In the genomic region with DNA sequence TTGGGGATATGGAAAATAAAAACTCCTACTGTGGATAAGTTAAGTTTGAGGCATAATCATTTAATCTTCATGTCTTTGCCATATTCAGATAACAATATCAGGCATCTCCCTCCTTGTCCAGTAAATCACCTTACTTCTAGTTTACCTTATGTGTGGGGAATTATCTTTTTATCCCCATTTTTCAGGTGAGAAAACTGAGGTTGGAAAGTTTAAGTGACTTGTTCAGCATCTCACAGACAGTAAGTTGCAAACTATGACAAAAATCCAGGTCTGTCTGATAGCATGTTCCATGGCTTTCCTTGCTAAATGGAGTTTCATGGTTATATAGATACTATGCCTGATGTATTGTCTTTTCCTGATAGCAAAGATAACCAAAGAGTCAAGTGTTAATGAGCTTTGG, we compare ENCODE assay signal across 24 cellular contexts.
A peak's percentile ranks its signal among the peaks of the same experiment; 100 is the strongest.
DNase-seq lines count a peak whose midpoint lies in the region; ATAC-seq, FAIRE-seq and TF ChIP-seq lines count a peak whose summit lies in the region.
"Had no signal": no experiment of that assay in that cellular context is flagged by ENCODE, and none has a peak within 500 bp of the region (broad histone marks: within the 10 kb centered on the region; RNA-seq: fewer than 3 reads in every experiment).

No MANE protein-coding gene starts in this region.

- no peak for FAIRE-seq in K562 (lab: Jason Lieb, UNC)
- FAIRE-seq: GM12892, GM19239 had no signal

- BruUV-seq in K562 (replicated peaks; lab: Mats Ljungman, UMichigan), result no TSS peak

- H4K20me1 ChIP-seq in K562 (replicated peaks; ENCODE audit: control insufficient read depth, insufficient read depth, low read length), result no peaks in the 10 kb centered on the region

- no peak overlapping the region for H3K27ac ChIP-seq in K562 (ENCODE audit: extremely low read depth, low read depth, low read length)
- H3K27ac ChIP-seq in uterus, result peak overlapping the region; percentile 50 to 69
- H3K27ac ChIP-seq: SJSA1 had no signal

- CTCF ChIA-PET in K562 (lab: Yijun Ruan, JAX; ENCODE audit: low intra/inter-chr PET ratio), result no interaction called here

- no peaks in the 10 kb centered on the region for H3K27me3 Mint-ChIP-seq in activated naive CD8-positive, alpha-beta T cell
- no peaks in the 10 kb centered on the region for H3K27me3 Mint-ChIP-seq in activated naive CD8-positive, alpha-beta T cell treated with anti-CD3 and anti-CD28 coated beads for 36 hours
- H3K27me3 Mint-ChIP-seq in T-helper 17 cell, result no peaks in the 10 kb centered on the region
- H3K27me3 Mint-ChIP-seq: IgD-negative memory B cell had no signal

- no peak for DNase-seq in activated naive CD8-positive, alpha-beta T cell treated with anti-CD3 and anti-CD28 coated beads for 36 hours
- DNase-seq in T-helper 17 cell, result no peak
- no peak for DNase-seq in K562 (ENCODE audit: extremely low read depth in 1 of 4, low spot score in 3 of 4)
- DNase-seq in uterus, result no peak
- no peak for DNase-seq in anterior cingulate cortex (lab: John Stamatoyannopoulos, UW)
- DNase-seq: BE2C, Calu3, DMS79 treated with DMSO at 0.1 percent for 48 hours, GF-D8, NCI-H1048, NCI-H1417 treated with DMSO at 0.1 percent for 48 hours, NCI-H1694 treated with DMSO at 0.1 percent for 48 hours, NCI-H2081, NCI-H526 treated with DMSO at 0.1 percent for 48 hours, Right ventricle myocardium superior, RPMI8226 had no signal

- H2AFZ ChIP-seq in K562 (ENCODE audit: low read depth, low read length), result no peak overlapping the region

- H3K9me3 ChIP-seq in T-helper 17 cell (ENCODE audit: control insufficient read depth, low read length, poor library complexity, severe bottlenecking) (no peaks in the 10 kb centered on the region), K562 (replicated peaks; ENCODE audit: control insufficient read depth, insufficient read depth, low read depth, low read length) (no peaks in the 10 kb centered on the region), uterus (no peaks in the 10 kb centered on the region)
- H3K9me3 ChIP-seq: BE2C, SJSA1 had no signal

- POLR2A ChIA-PET in K562 (lab: Yijun Ruan, JAX), result interaction anchor here (1.3 to 2.9 kb wide), 6 partner anchors 9 to 396 kb away, joined by 3 to 19 read pairs (median 5); partner anchors contain the start of gene RNU11

- no peaks in the 10 kb centered on the region for H3K9me3 Mint-ChIP-seq in activated naive CD8-positive, alpha-beta T cell (ENCODE audit: low read depth)
- no peaks in the 10 kb centered on the region for H3K9me3 Mint-ChIP-seq in activated naive CD8-positive, alpha-beta T cell treated with anti-CD3 and anti-CD28 coated beads for 36 hours
- H3K9me3 Mint-ChIP-seq: IgD-negative memory B cell had no signal

- intact Hi-C loops in K562 (cut with micrococcal nuclease), result no loop called here
- intact Hi-C loops in uterus (cut with DNase I; ENCODE audit: low total_unique reads), result no loop called here

- no peak overlapping the region for H3K4me3 Mint-ChIP-seq in activated naive CD8-positive, alpha-beta T cell
- no peak overlapping the region for H3K4me3 Mint-ChIP-seq in activated naive CD8-positive, alpha-beta T cell treated with anti-CD3 and anti-CD28 coated beads for 36 hours
- no peak overlapping the region for H3K4me3 Mint-ChIP-seq in T-helper 17 cell
- H3K4me3 Mint-ChIP-seq: CD14-positive monocyte had no signal

- H3K4me3 ChIP-seq in K562 (no peak overlapping the region), uterus (no peak overlapping the region)
- H3K4me3 ChIP-seq: SJSA1 had no signal

- in situ Hi-C loops in K562 (cut with MboI), result no loop called here

- H3K36me3 ChIP-seq in K562 (ENCODE audit: control insufficient read depth, insufficient read depth, low read length), result peaks cover 65% of the 10 kb centered on the region; the same call in 2 of the 3 replicates
- H3K36me3 ChIP-seq in uterus, result no peaks in the 10 kb centered on the region
- H3K36me3 ChIP-seq: BE2C, SJSA1 had no signal

- no peak for TF ChIP-seq RAD21 in K562 (CRISPR knock-in tag; conservative IDR thresholded peaks at IDR 0.05 in 1 of 2, IDR thresholded peaks at IDR 0.05 in 1 of 2)

- H3K4me1 ChIP-seq in K562 (replicated peaks in 1 of 2; ENCODE audit: control insufficient read depth in 2 of 2, insufficient read depth in 2 of 2, low read length in 2 of 2) (no peaks in the 10 kb centered on the region; a peak in 1 of 5 replicates), uterus (no peaks in the 10 kb centered on the region)
- H3K4me1 ChIP-seq: BE2C, SJSA1 had no signal

- H3K36me3 Mint-ChIP-seq in activated naive CD8-positive, alpha-beta T cell, result peaks cover 17% of the 10 kb centered on the region
- H3K36me3 Mint-ChIP-seq in activated naive CD8-positive, alpha-beta T cell treated with anti-CD3 and anti-CD28 coated beads for 36 hours, result peaks cover 16% of the 10 kb centered on the region
- peaks cover 8% of the 10 kb centered on the region for H3K36me3 Mint-ChIP-seq in T-helper 17 cell (ENCODE audit: low read depth)

- TF ChIP-seq CTCF in K562 (IDR thresholded peaks at IDR 0.05 in 2 of 3, conservative IDR thresholded peaks at IDR 0.05 in 1 of 3; ENCODE audit: insufficient read depth in 2 of 3, low read depth in 1 of 3, low read length in 3 of 3), result no peak
- no peak for TF ChIP-seq CTCF in uterus (IDR thresholded peaks at IDR 0.05)

- TF ChIP-seq POLR2A in K562 (conservative IDR thresholded peaks at IDR 0.05) (no peak), uterus (IDR thresholded peaks at IDR 0.05) (no peak)

- no peaks in the 10 kb centered on the region for H3K79me2 ChIP-seq in K562 (ENCODE audit: control insufficient read depth, insufficient read depth, low read length)

- peak overlapping the region; percentile 95 for H3K27ac Mint-ChIP-seq in activated naive CD8-positive, alpha-beta T cell
- no peak overlapping the region for H3K27ac Mint-ChIP-seq in activated naive CD8-positive, alpha-beta T cell treated with anti-CD3 and anti-CD28 coated beads for 36 hours
- peak overlapping the region; percentile 19 for H3K27ac Mint-ChIP-seq in T-helper 17 cell
- H3K27ac Mint-ChIP-seq: CD14-positive monocyte had no signal

- no peak for TF ChIP-seq EP300 in K562 (IDR thresholded peaks at IDR 0.05; ENCODE audit: low read length)

- no peak for ATAC-seq in T-helper 17 cell
- ATAC-seq in K562, result no peak
- no peak for ATAC-seq in GM18519 (IDR thresholded peaks at IDR 0.05; ENCODE audit: low FRiP score, unreplicated experiment)
- ATAC-seq: HCT116 had no signal

- H3K27me3 ChIP-seq in K562 (ENCODE audit: control insufficient read depth in 2 of 2, insufficient read depth in 2 of 2, low read length in 2 of 2) (no peaks in the 10 kb centered on the region), uterus (no peaks in the 10 kb centered on the region)
- H3K27me3 ChIP-seq: BE2C, SJSA1 had no signal

- H3K9ac ChIP-seq in K562 (ENCODE audit: insufficient read depth in 1 of 2, low read depth in 2 of 2, low read length in 2 of 2), result no peak overlapping the region

- no peak overlapping the region for H3K4me2 ChIP-seq in K562 (ENCODE audit: insufficient read depth, low read length)

- H3K4me1 Mint-ChIP-seq in activated naive CD8-positive, alpha-beta T cell (ENCODE audit: low read depth), result peaks cover 20% of the 10 kb centered on the region
- H3K4me1 Mint-ChIP-seq in activated naive CD8-positive, alpha-beta T cell treated with anti-CD3 and anti-CD28 coated beads for 36 hours, result peaks cover 22% of the 10 kb centered on the region
- no peaks in the 10 kb centered on the region for H3K4me1 Mint-ChIP-seq in T-helper 17 cell
- H3K4me1 Mint-ChIP-seq: CD14-positive monocyte had no signal

- H3K9me1 ChIP-seq in K562 (ENCODE audit: control insufficient read depth, insufficient read depth, low read length), result no peaks in the 10 kb centered on the region

TF ChIP-seq in K562, 482 proteins besides CTCF, POLR2A, EP300 and RAD21:
- TF ChIP-seq PRMT5 (CRISPR knock-in tag; IDR thresholded peaks at IDR 0.05) (no peak), BCOR (IDR thresholded peaks at IDR 0.05) (peak; percentile 86), HDAC2 (IDR thresholded peaks at IDR 0.05) (peak; percentile 53; the same call in 1 of the 2 replicates), KDM1A (IDR thresholded peaks at IDR 0.05) (peak in 1 of 2 experiments; percentile 78; a peak in 1 of 4 replicates), RBM25 (IDR thresholded peaks at IDR 0.05; ENCODE audit: low read depth, low read length, severe bottlenecking) (peak; percentile 95), SMARCA4 (IDR thresholded peaks at IDR 0.05) (no peak), RFX5 (IDR thresholded peaks at IDR 0.05; ENCODE audit: low read depth, low read length) (no peak), ADNP (tag; IDR thresholded peaks at IDR 0.05) (peak; percentile 97)
